Comparison of ENCODE assay signal across 2 cellular contexts in the genomic region with DNA sequence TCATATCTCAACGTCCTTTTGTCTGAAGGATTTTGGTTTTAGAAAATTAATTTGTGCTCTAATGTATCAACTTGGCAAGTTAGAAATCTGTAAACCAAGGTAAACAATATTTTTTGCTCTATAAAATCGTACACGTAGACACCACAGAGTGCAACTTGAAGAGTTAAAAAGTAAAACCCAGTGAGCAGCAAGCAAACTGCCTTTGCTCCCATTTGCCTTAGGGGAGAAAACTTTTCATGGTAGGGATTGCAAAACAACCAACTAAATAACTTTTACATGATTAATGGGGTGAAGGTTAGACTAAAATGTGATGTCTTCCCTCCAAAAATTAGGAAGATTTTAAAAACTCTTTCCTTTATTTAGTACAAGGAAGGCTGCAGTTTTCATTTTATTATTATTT.
TF ChIP-seq lines count a peak whose summit lies in the region.

No MANE protein-coding gene starts in this region.

TF ChIP-seq in SK-N-SH, 30 proteins besides CTCF, POLR2A, EP300 and RAD21 (continued from another document):
- TF ChIP-seq, protein P1, sequence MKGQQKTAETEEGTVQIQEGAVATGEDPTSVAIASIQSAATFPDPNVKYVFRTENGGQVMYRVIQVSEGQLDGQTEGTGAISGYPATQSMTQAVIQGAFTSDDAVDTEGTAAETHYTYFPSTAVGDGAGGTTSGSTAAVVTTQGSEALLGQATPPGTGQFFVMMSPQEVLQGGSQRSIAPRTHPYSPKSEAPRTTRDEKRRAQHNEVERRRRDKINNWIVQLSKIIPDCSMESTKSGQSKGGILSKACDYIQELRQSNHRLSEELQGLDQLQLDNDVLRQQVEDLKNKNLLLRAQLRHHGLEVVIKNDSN (IDR thresholded peaks at IDR 0.05; ENCODE audit: borderline replicate concordance, low read depth): no peak
- no peak for TF ChIP-seq MXI1 (IDR thresholded peaks at IDR 0.05; ENCODE audit: low read depth, low read length)
- TF ChIP-seq SIN3A (IDR thresholded peaks at IDR 0.05; ENCODE audit: borderline replicate concordance, low read depth, low read length): no peak
- TF ChIP-seq POLR2AphosphoS5 (IDR thresholded peaks at IDR 0.05; ENCODE audit: low read depth, low read length): no peak
- TF ChIP-seq NRF1 (IDR thresholded peaks at IDR 0.05; ENCODE audit: low read depth, low read length): no peak
- no peak for TF ChIP-seq CHD2 (IDR thresholded peaks at IDR 0.05; ENCODE audit: low read length, partially characterized antibody)
- TF ChIP-seq FOXJ3 (CRISPR knock-in tag; IDR thresholded peaks at IDR 0.05): no peak
- TF ChIP-seq TCF12 (IDR thresholded peaks at IDR 0.05): no peak
- no peak for TF ChIP-seq RXRA (IDR thresholded peaks at IDR 0.05; ENCODE audit: borderline replicate concordance, low read depth)
- TF ChIP-seq NFIC (IDR thresholded peaks at IDR 0.05; ENCODE audit: borderline replicate concordance): no peak
- no peak for TF ChIP-seq FOXM1 (IDR thresholded peaks at IDR 0.05; ENCODE audit: low read depth)
TF ChIP-seq in SK-N-SH: peak in this region for 0.

TF ChIP-seq in SK-N-SH treated with all-trans-retinoic acid at 6 μM for 48 hours, 23 proteins besides CTCF, POLR2A, EP300 and RAD21 (continued from another document):
- TF ChIP-seq, protein P2, sequence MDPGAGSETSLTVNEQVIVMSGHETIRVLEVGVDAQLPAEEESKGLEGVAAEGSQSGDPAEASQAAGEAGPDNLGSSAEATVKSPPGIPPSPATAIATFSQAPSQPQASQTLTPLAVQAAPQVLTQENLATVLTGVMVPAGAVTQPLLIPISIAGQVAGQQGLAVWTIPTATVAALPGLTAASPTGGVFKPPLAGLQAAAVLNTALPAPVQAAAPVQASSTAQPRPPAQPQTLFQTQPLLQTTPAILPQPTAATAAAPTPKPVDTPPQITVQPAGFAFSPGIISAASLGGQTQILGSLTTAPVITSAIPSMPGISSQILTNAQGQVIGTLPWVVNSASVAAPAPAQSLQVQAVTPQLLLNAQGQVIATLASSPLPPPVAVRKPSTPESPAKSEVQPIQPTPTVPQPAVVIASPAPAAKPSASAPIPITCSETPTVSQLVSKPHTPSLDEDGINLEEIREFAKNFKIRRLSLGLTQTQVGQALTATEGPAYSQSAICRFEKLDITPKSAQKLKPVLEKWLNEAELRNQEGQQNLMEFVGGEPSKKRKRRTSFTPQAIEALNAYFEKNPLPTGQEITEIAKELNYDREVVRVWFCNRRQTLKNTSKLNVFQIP (CRISPR knock-in tag; IDR thresholded peaks at IDR 0.05; ENCODE audit: borderline replicate concordance, low read depth): no peak
- TF ChIP-seq PPARA (CRISPR knock-in tag; IDR thresholded peaks at IDR 0.05; ENCODE audit: borderline replicate concordance) (no peak), ZNF565 (CRISPR knock-in tag; conservative IDR thresholded peaks at IDR 0.05; ENCODE audit: low read depth) (no peak), ZFP3 (CRISPR knock-in tag; IDR thresholded peaks at IDR 0.05) (no peak), RARB (CRISPR knock-in tag; IDR thresholded peaks at IDR 0.05) (no peak), GLIS3 (CRISPR knock-in tag; IDR thresholded peaks at IDR 0.05) (no peak), ZNF8 (CRISPR knock-in tag; IDR thresholded peaks at IDR 0.05) (no peak)
- TF ChIP-seq, protein P3, sequence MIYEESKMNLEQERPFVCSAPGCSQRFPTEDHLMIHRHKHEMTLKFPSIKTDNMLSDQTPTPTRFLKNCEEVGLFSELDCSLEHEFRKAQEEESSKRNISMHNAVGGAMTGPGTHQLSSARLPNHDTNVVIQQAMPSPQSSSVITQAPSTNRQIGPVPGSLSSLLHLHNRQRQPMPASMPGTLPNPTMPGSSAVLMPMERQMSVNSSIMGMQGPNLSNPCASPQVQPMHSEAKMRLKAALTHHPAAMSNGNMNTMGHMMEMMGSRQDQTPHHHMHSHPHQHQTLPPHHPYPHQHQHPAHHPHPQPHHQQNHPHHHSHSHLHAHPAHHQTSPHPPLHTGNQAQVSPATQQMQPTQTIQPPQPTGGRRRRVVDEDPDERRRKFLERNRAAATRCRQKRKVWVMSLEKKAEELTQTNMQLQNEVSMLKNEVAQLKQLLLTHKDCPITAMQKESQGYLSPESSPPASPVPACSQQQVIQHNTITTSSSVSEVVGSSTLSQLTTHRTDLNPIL (CRISPR knock-in tag; IDR thresholded peaks at IDR 0.05; ENCODE audit: low read depth): no peak
- TF ChIP-seq, protein P4, sequence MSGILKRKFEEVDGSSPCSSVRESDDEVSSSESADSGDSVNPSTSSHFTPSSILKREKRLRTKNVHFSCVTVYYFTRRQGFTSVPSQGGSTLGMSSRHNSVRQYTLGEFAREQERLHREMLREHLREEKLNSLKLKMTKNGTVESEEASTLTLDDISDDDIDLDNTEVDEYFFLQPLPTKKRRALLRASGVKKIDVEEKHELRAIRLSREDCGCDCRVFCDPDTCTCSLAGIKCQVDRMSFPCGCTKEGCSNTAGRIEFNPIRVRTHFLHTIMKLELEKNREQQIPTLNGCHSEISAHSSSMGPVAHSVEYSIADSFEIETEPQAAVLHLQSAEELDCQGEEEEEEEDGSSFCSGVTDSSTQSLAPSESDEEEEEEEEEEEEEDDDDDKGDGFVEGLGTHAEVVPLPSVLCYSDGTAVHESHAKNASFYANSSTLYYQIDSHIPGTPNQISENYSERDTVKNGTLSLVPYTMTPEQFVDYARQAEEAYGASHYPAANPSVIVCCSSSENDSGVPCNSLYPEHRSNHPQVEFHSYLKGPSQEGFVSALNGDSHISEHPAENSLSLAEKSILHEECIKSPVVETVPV (CRISPR knock-in tag; IDR thresholded peaks at IDR 0.05): no peak
TF ChIP-seq in SK-N-SH treated with all-trans-retinoic acid at 6 μM for 48 hours: peak in this region for 0.
